In the genomic region with DNA sequence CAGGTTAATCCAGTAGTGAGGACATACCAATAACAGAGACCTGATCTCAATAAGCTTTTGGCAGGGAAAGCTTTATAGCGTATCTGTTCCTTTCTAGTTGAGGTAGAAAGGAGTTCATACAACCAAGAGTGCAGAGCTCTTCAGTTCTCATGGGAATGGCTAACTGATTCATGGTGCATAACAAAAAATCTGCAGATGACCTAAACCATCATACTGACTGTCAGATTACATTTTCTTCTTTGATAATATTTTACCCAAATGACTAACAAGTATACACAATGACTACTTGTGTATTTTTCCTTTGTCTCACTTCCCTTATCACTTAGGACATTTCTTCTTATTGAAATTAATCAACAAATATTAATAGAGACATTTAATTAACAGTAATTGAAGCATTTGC, we compare ENCODE assay signal across 14 cellular contexts.
DNase-seq lines count a peak whose midpoint lies in the region; ATAC-seq and TF ChIP-seq lines count a peak whose summit lies in the region.
"Had no signal": no experiment of that assay in that cellular context is flagged by ENCODE, and none has a peak within 500 bp of the region (broad histone marks: within the 10 kb centered on the region; RNA-seq: fewer than 3 reads in every experiment).

No MANE protein-coding gene starts in this region.

- peaks cover 38% of the 10 kb centered on the region for H3K4me1 ChIP-seq in osteoblast (ENCODE audit: insufficient read depth, low read length)
- H3K4me1 ChIP-seq in thyroid gland: peaks cover 10 to 11% of the 10 kb centered on the region in 2 donors
- H3K4me1 ChIP-seq in gastroesophageal sphincter: peaks cover 0 to 9% (median 0%) of the 10 kb centered on the region in 3 donors
- H3K4me1 ChIP-seq: right atrium auricular region had no signal

- no peaks in the 10 kb centered on the region for H3K79me2 ChIP-seq in osteoblast (ENCODE audit: insufficient read depth, low read length)

- H3K36me3 ChIP-seq in brain microvascular endothelial cell (replicated peaks): no peaks in the 10 kb centered on the region
- H3K36me3 ChIP-seq in osteoblast (ENCODE audit: insufficient read depth, low read length): no peaks in the 10 kb centered on the region
- H3K36me3 ChIP-seq in thyroid gland: no peaks in the 10 kb centered on the region
- H3K36me3 ChIP-seq in gastroesophageal sphincter: no peaks in the 10 kb centered on the region
- H3K36me3 ChIP-seq: cardiac muscle cell, right atrium auricular region had no signal

- TF ChIP-seq CTCF in brain microvascular endothelial cell (IDR thresholded peaks at IDR 0.05; ENCODE audit: low read depth, low read length, missing control alignments) (no peak), osteoblast (IDR thresholded peaks at IDR 0.05; ENCODE audit: extremely low read depth, low read depth, low read length) (no peak), thyroid gland (IDR thresholded peaks at IDR 0.05) (no peak), gastroesophageal sphincter (IDR thresholded peaks at IDR 0.05) (no peak)

- peak overlapping the region; percentile 88 for H3K27ac ChIP-seq in brain microvascular endothelial cell
- H3K27ac ChIP-seq in osteoblast (ENCODE audit: low read depth, low read length): peak overlapping the region; percentile 84
- no peak overlapping the region for H3K27ac ChIP-seq in thyroid gland
- no peak overlapping the region for H3K27ac ChIP-seq in gastroesophageal sphincter
- H3K27ac ChIP-seq: cardiac muscle cell, right atrium auricular region had no signal

- TF ChIP-seq POLR2A in thyroid gland (IDR thresholded peaks at IDR 0.05) (no peak), gastroesophageal sphincter (IDR thresholded peaks at IDR 0.05) (no peak)

- 75% methylated on average over 1 of the region's 1 CpG for WGBS in thyroid gland, 2 donors
- 71 to 81% methylated on average over 1 of the region's 1 CpG for WGBS in gastroesophageal sphincter (ENCODE audit: low coverage in 1 of 2), 2 donors

- peak overlapping the region; percentile 68 for H3K4me2 ChIP-seq in osteoblast (ENCODE audit: insufficient read depth, low read length)

- H2AFZ ChIP-seq in osteoblast (ENCODE audit: low read length): peak overlapping the region; percentile 4

- DNase-seq in brain microvascular endothelial cell: peak; percentile 55
- peak; percentile 57 for DNase-seq in osteoblast (ENCODE audit: insufficient read length, low spot score, missing footprints)
- no peak for DNase-seq in epidermal melanocyte (ENCODE audit: insufficient read length, low spot score)
- DNase-seq in hippocampal formation (lab: John Stamatoyannopoulos, UW): no peak
- DNase-seq in thyroid gland: no peak
- DNase-seq: activated CD4-positive, CD25-positive, alpha-beta regulatory T cell; activated CD8-positive, alpha-beta memory T cell treated with anti-CD3 and anti-CD28 coated beads for 24 hours; Kasumi-1; nucleus accumbens had no signal

- intact Hi-C loops in thyroid gland (cut with DNase I): no loop called here

- H4K20me1 ChIP-seq in osteoblast (ENCODE audit: insufficient read depth, low read length): no peaks in the 10 kb centered on the region

- peak; percentile 45 for ATAC-seq in GM18511 (IDR thresholded peaks at IDR 0.05; ENCODE audit: unreplicated experiment)
- ATAC-seq in HG03558 (IDR thresholded peaks at IDR 0.05; ENCODE audit: extremely low read depth, unreplicated experiment): peak; percentile 64
- no peak for ATAC-seq in gastroesophageal sphincter

- in situ Hi-C loops in brain microvascular endothelial cell (cut with HindIII; ENCODE audit: low pct_ligation_motif_present, low sequenced_read_pairs): no loop called here

- H3K4me3 ChIP-seq in brain microvascular endothelial cell (ENCODE audit: low read depth, low read length) (no peak overlapping the region), osteoblast (ENCODE audit: insufficient read depth, low read length) (peak overlapping the region; percentile 6), thyroid gland (replicated peaks in 1 of 3) (no peak overlapping the region), gastroesophageal sphincter (no peak overlapping the region)
- H3K4me3 ChIP-seq: cardiac muscle cell, right atrium auricular region had no signal

- no peaks in the 10 kb centered on the region for H3K9me3 ChIP-seq in osteoblast (ENCODE audit: low read depth, low read length)
- H3K9me3 ChIP-seq in thyroid gland: no peaks in the 10 kb centered on the region
- H3K9me3 ChIP-seq in gastroesophageal sphincter: no peaks in the 10 kb centered on the region
- H3K9me3 ChIP-seq: right atrium auricular region had no signal

- TF ChIP-seq EP300 in gastroesophageal sphincter (IDR thresholded peaks at IDR 0.05): no peak

- H3K27me3 ChIP-seq in brain microvascular endothelial cell (replicated peaks): no peaks in the 10 kb centered on the region
- no peaks in the 10 kb centered on the region for H3K27me3 ChIP-seq in osteoblast (ENCODE audit: insufficient read depth, low read length)
- H3K27me3 ChIP-seq in thyroid gland: no peaks in the 10 kb centered on the region
- H3K27me3 ChIP-seq in gastroesophageal sphincter: no peaks in the 10 kb centered on the region
- H3K27me3 ChIP-seq: cardiac muscle cell, right atrium auricular region had no signal

Comparison
In these comparisons a context has a peak if more than half of its experiments do, and no peak if none do; other contexts are left out.
1. DNase-seq: peak in brain microvascular endothelial cell (single experiment) and osteoblast (single experiment); none in epidermal melanocyte (single experiment), hippocampal formation (0 of 2) and thyroid gland (0 of 2).
2. H3K27ac ChIP-seq: peak in brain microvascular endothelial cell (single experiment) and osteoblast (single experiment); none in thyroid gland (0 of 3) and gastroesophageal sphincter (0 of 4).